7 cellular contexts compared by ENCODE assay signal in the genomic region with DNA sequence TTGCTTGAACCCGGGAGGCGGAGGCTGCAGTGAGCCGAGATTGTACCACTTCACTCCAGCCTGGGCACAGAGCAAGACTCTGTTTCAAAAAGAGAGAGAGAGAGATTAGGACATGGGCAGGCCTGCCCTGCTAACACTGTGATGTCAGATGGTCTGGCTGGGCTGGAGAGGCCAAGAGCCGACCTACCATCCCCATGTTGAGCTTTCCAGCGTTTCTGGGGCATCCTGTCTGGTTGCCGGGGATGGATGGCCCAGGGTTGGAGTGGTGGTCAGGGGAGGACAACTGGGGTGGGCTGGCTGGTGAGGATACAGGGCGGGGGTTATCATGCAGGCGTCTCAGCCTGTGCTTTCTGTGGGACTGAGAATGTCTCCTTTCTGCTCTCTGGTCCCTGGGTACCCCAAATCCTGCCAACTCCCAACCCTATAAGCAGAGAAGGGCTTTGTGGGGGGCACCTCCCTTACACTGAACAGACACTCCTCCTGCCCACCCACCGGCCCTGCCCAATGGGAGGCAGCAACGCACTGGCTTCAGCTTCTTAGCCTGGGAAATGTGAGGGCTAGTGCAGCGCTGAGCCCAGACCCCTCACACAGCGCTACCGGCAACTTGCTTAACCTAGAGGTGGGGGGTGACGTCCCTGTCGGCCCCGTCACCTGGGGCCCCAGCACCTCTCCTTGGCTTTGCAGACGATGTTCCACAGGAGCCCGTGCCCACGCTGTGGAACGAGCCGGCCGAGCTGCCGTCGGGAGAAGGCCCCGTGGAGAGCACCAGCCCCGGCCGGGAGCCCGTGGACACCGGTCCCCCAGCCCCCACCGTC. TPM values are rescaled to one million over a fixed set of nuclear protein-coding genes. Genes with fewer than 3 reads are reported as not detected.
DNase-seq lines count a peak whose midpoint lies in the region; ATAC-seq and TF ChIP-seq lines count a peak whose summit lies in the region.

No MANE protein-coding gene starts in this region.

- H3K36me3 Mint-ChIP-seq in GM23338 (ENCODE audit: low read depth), result no peaks in the 10 kb centered on the region
- H3K36me3 Mint-ChIP-seq in T-cell, result peaks cover 2% of the 10 kb centered on the region

- H3K27me3 Mint-ChIP-seq in GM23338 (ENCODE audit: insufficient read depth, low read depth, poor library complexity) (peaks cover 30% of the 10 kb centered on the region), T-cell (peaks cover 14 to 32% of the 10 kb centered on the region in 2 donors)

- H3K9me3 Mint-ChIP-seq in GM23338 (no peaks in the 10 kb centered on the region), T-cell (no peaks in the 10 kb centered on the region)

- TF ChIP-seq CTCF in GM23338 (conservative IDR thresholded peaks at IDR 0.05; ENCODE audit: low read depth in 2 of 2), result peak in 1 of 2 experiments; percentile 59; a peak in 2 of 4 replicates
- no peak for TF ChIP-seq CTCF in right atrium auricular region (IDR thresholded peaks at IDR 0.05)

- peak; percentile 62 for DNase-seq in GM23338 (ENCODE audit: low spot score)
- DNase-seq in T-cell, result no peak
- no peak for DNase-seq in right atrium auricular region (ENCODE audit: low spot score)
- DNase-seq in sciatic nerve (ENCODE audit: low spot score), result peak; percentile 63
- no peak for DNase-seq in T-helper 9 cell
- DNase-seq in glomerular visceral epithelial cell (ENCODE audit: extremely low spot score), result no peak

- H3K4me3 Mint-ChIP-seq in GM23338 (peak overlapping the region; percentile 65), T-cell (peak overlapping the region; percentile 45 to 64 (median 60))

- H3K36me3 ChIP-seq in GM23338 (ENCODE audit: insufficient read depth), result no peaks in the 10 kb centered on the region
- H3K36me3 ChIP-seq in right atrium auricular region, result no peaks in the 10 kb centered on the region

- ATAC-seq in GM23338 (peak; percentile 55), T-cell (replicated peaks in 1 of 4) (peak in 1 of 4 experiments; percentile 8), sciatic nerve (peak; percentile 20), HG03135 (IDR thresholded peaks at IDR 0.05; ENCODE audit: unreplicated experiment) (no peak)

- H3K4me1 ChIP-seq in GM23338 (ENCODE audit: insufficient read depth) (no peaks in the 10 kb centered on the region; the same call in 1 of the 2 replicates), right atrium auricular region (peaks cover 0 to 15% of the 10 kb centered on the region in 2 donors)

- H3K27me3 ChIP-seq in GM23338 (ENCODE audit: insufficient read depth), result peaks cover 28% of the 10 kb centered on the region
- H3K27me3 ChIP-seq in right atrium auricular region, result peaks cover 0 to 6% of the 10 kb centered on the region in 2 donors

- no peak overlapping the region for H3K27ac ChIP-seq in GM23338 (ENCODE audit: low read depth)
- no peak overlapping the region for H3K27ac ChIP-seq in right atrium auricular region

- H3K9me2 ChIP-seq in GM23338 (ENCODE audit: insufficient read depth), result no peaks in the 10 kb centered on the region

- H3K4me1 Mint-ChIP-seq in GM23338, result peaks cover 4% of the 10 kb centered on the region; the same call in 2 of the 3 replicates
- peaks cover 0 to 9% (median 7%) of the 10 kb centered on the region in 3 donors for H3K4me1 Mint-ChIP-seq in T-cell

- intact Hi-C loops in sciatic nerve (cut with DNase I), result no loop called here

- no peaks in the 10 kb centered on the region for H3K79me2 ChIP-seq in GM23338 (replicated peaks; ENCODE audit: insufficient read depth)

- no peaks in the 10 kb centered on the region for H3F3A ChIP-seq in GM23338 (replicated peaks; ENCODE audit: low read depth)

- POLR2A ChIA-PET in T-cell (lab: Charles Lee), result no interaction called here

- CTCF ChIA-PET in T-cell (lab: Charles Lee), result no interaction called here

- no peaks in the 10 kb centered on the region for H4K20me1 ChIP-seq in GM23338 (replicated peaks; ENCODE audit: insufficient read depth)

- peak overlapping the region; percentile 76; the same call in 1 of the 2 replicates for H2AFZ ChIP-seq in GM23338

- H3K27ac Mint-ChIP-seq in GM23338 (no peak overlapping the region), T-cell (no peak overlapping the region)

- H3K4me3 ChIP-seq in GM23338 (peak overlapping the region; percentile 64), right atrium auricular region (peak overlapping the region; percentile 14 to 51)

- no peaks in the 10 kb centered on the region for H3K9me3 ChIP-seq in right atrium auricular region

- H3K4me2 ChIP-seq in GM23338, result peak overlapping the region; percentile 83

TF ChIP-seq in GM23338, 12 proteins besides CTCF, POLR2A, EP300 and RAD21 (continues in another document):
- TF ChIP-seq ETS1 (IDR thresholded peaks at IDR 0.05) (no peak), NANOG (IDR thresholded peaks at IDR 0.05; ENCODE audit: borderline replicate concordance) (no peak), STAT1 (IDR thresholded peaks at IDR 0.05; ENCODE audit: unreplicated experiment) (no peak), POLR2AphosphoS5 (IDR thresholded peaks at IDR 0.05; ENCODE audit: low read depth) (no peak), ZNF114 (CRISPR knock-in tag; IDR thresholded peaks at IDR 0.05) (no peak), CREB1 (CRISPR knock-in tag; IDR thresholded peaks at IDR 0.05; ENCODE audit: low read depth) (no peak), REST (IDR thresholded peaks at IDR 0.05; ENCODE audit: unreplicated experiment) (no peak)

RNA-seq across cellular contexts. Expression of gene SNORC, which starts 5.4 kb away (rescaled TPM):
- total RNA-seq in GM23338 (2014; rRNA removed; shearing (Covaris generic)), result 0.62 and 0.80 TPM in 2 replicates
- polyA plus RNA-seq in GM23338 (2016; fragmentation: Nextera tagmentation; extraction: Ambion mirVana), result 1.6 and 1.9 TPM in 2 replicates
- total RNA-seq in T-cell, result 1 to 10 TPM in 4 of 5 donors, under 1 TPM in 1; 0.96 to 4.1 (median 3.2) TPM
- under 1 TPM; 0.12 to 0.30 TPM for total RNA-seq in right atrium auricular region
- total RNA-seq in sciatic nerve, result 12.0 TPM

Comparison
In these comparisons a context has a peak if more than half of its experiments do, and no peak if none do; other contexts are left out.
1. DNase-seq: peak in GM23338 (single experiment) and sciatic nerve (single experiment); none in T-cell (0 of 34), right atrium auricular region (single experiment), T-helper 9 cell (single experiment) and glomerular visceral epithelial cell (single experiment).